In the genomic region with DNA sequence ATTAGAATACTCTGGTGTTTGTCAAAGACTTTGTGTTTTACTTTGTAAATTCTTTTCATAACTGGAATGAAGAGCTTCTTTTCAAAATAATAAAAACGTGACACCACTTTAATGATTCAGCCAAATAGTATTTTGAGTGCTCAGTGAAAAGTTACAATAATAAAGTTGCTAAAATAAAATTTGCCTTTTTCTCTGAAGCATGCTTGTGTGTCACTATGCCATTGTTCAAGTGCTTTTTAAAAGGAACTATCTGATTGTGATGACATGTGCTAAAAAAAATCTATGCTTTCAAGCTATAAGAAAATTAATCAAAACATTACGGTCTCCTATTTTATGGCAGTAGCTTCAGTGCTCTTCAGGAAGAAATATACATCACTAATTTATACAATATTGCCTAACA, we compare ENCODE assay signal across 33 cellular contexts.
"Had no signal": no experiment of that assay in that cellular context is flagged by ENCODE, and none has a peak within 500 bp of the region (broad histone marks: within the 10 kb centered on the region; RNA-seq: fewer than 3 reads in every experiment).

No MANE protein-coding gene starts in this region.

- H3K4me3 ChIP-seq: cardiac muscle cell, coronary artery, dorsolateral prefrontal cortex, ovary, sigmoid colon, thoracic aorta had no signal

- DNase-seq: activated CD4-positive, alpha-beta memory T cell treated with anti-CD3 and anti-CD28 coated beads, Interleukin-2, amount 10 ng/mL, durations not matched to agents 7 days and 5 days; activated CD4-positive, alpha-beta T cell treated with anti-CD3 and anti-CD28 coated beads, Interleukin-2, amount 10 ng/mL, durations not matched to agents 24 days and 14 days; activated CD4-positive, CD25-positive, alpha-beta regulatory T cell treated with anti-CD3 and anti-CD28 coated beads, Interleukin-2, amount 50 U/mL, for 72 hours; activated naive CD8-positive, alpha-beta T cell treated with anti-CD3 and anti-CD28 coated beads, Interleukin-2, amount 50 U/mL, for 24 hours; activated T-cell treated with anti-CD3 and anti-CD28 coated beads, Interleukin-2, amount 50 U/mL, for 4 hours; dorsolateral prefrontal cortex; effector memory CD8-positive, alpha-beta T cell; head of caudate nucleus; hippocampal formation; left cardiac atrium; left ventricle myocardium superior; naive B cell; nephron progenitor cell; ovary; sigmoid colon; small intestine; stimulated activated CD4-positive, alpha-beta T cell treated with anti-CD3 and anti-CD28 coated beads, Interleukin-4, amount 100 ng/mL, for 24 hours; T-helper 2 cell; trophoblast cell had no signal

- H3K27me3 ChIP-seq: cardiac muscle cell, dorsolateral prefrontal cortex, neutrophil, ovary, sigmoid colon had no signal

- FAIRE-seq: endothelial cell of umbilical vein, keratinocyte, small intestine, urothelium cell line had no signal

- H3K4me3 Mint-ChIP-seq: activated CD4-positive, alpha-beta memory T cell treated with anti-CD3 and anti-CD28 coated beads, Interleukin-2, amount 10 ng/mL, durations not matched to agents 7 days and 5 days; activated CD4-positive, alpha-beta T cell treated with anti-CD3 and anti-CD28 coated beads, Interleukin-2, amount 10 ng/mL, durations not matched to agents 24 days and 14 days; activated naive CD4-positive, alpha-beta T cell treated with anti-CD3 and anti-CD28 coated beads, Interleukin-2, amount 50 U/mL, for 24 hours; activated naive CD8-positive, alpha-beta T cell treated with anti-CD3 and anti-CD28 coated beads, Interleukin-2, amount 50 U/mL, for 24 hours; activated T-cell treated with anti-CD3 and anti-CD28 coated beads, Interleukin-2, amount 50 U/mL, for 4 hours; brain; effector memory CD8-positive, alpha-beta T cell; naive B cell; nephron progenitor cell; stimulated activated effector memory CD8-positive, alpha-beta T cell treated with anti-CD3 and anti-CD28 coated beads, Interleukin-12 subunit alpha, Interleukin-12 subunit beta, amount 100 ng/mL, for 72 hours; stimulated activated naive CD8-positive, alpha-beta T cell treated with anti-CD3 and anti-CD28 coated beads, Interleukin-15, Interleukin-2, amounts not matched to agents 100 ng/mL and 50 ng/mL, for 24 hours had no signal

- H3K4me1 Mint-ChIP-seq: activated CD4-positive, alpha-beta memory T cell treated with anti-CD3 and anti-CD28 coated beads, Interleukin-2, amount 10 ng/mL, durations not matched to agents 7 days and 5 days; activated CD4-positive, alpha-beta T cell treated with anti-CD3 and anti-CD28 coated beads, Interleukin-2, amount 10 ng/mL, durations not matched to agents 24 days and 14 days; activated naive CD4-positive, alpha-beta T cell treated with anti-CD3 and anti-CD28 coated beads, Interleukin-2, amount 50 U/mL, for 24 hours; activated naive CD8-positive, alpha-beta T cell treated with anti-CD3 and anti-CD28 coated beads, Interleukin-2, amount 50 U/mL, for 24 hours; stimulated activated effector memory CD8-positive, alpha-beta T cell treated with anti-CD3 and anti-CD28 coated beads, Interleukin-12 subunit alpha, Interleukin-12 subunit beta, amount 100 ng/mL, for 72 hours had no signal

- H3K9me3 Mint-ChIP-seq: activated CD4-positive, alpha-beta memory T cell treated with anti-CD3 and anti-CD28 coated beads, Interleukin-2, amount 10 ng/mL, durations not matched to agents 7 days and 5 days; activated CD4-positive, alpha-beta T cell treated with anti-CD3 and anti-CD28 coated beads, Interleukin-2, amount 10 ng/mL, durations not matched to agents 24 days and 14 days; activated naive CD4-positive, alpha-beta T cell treated with anti-CD3 and anti-CD28 coated beads, Interleukin-2, amount 50 U/mL, for 24 hours; activated naive CD8-positive, alpha-beta T cell treated with anti-CD3 and anti-CD28 coated beads, Interleukin-2, amount 50 U/mL, for 24 hours; activated T-cell treated with anti-CD3 and anti-CD28 coated beads, Interleukin-2, amount 50 U/mL, for 4 hours; activated T-helper 2 cell treated with anti-CD3 and anti-CD28 coated beads, Interferon-gamma antibody, Interleukin-2, Interleukin-4, amounts not matched to agents 10 μg/mL and 5 μg/mL and 100 μg/mL, durations not matched to agents 14 hours and 24 hours and 36 hours; brain; effector memory CD8-positive, alpha-beta T cell; naive B cell; nephron progenitor cell; stimulated activated effector memory CD8-positive, alpha-beta T cell treated with anti-CD3 and anti-CD28 coated beads, Interleukin-12 subunit alpha, Interleukin-12 subunit beta, amount 100 ng/mL, for 72 hours; stimulated activated naive CD8-positive, alpha-beta T cell treated with anti-CD3 and anti-CD28 coated beads, Interleukin-15, Interleukin-2, amounts not matched to agents 100 ng/mL and 50 ng/mL, for 24 hours had no signal

- H3K27ac Mint-ChIP-seq: activated CD4-positive, alpha-beta memory T cell treated with anti-CD3 and anti-CD28 coated beads, Interleukin-2, amount 10 ng/mL, durations not matched to agents 7 days and 5 days; activated CD4-positive, alpha-beta T cell treated with anti-CD3 and anti-CD28 coated beads, Interleukin-2, amount 10 ng/mL, durations not matched to agents 24 days and 14 days; activated naive CD4-positive, alpha-beta T cell treated with anti-CD3 and anti-CD28 coated beads, Interleukin-2, amount 50 U/mL, for 24 hours; activated naive CD8-positive, alpha-beta T cell treated with anti-CD3 and anti-CD28 coated beads, Interleukin-2, amount 50 U/mL, for 24 hours; activated T-helper 2 cell treated with anti-CD3 and anti-CD28 coated beads, Interferon-gamma antibody, Interleukin-2, Interleukin-4, amounts not matched to agents 10 μg/mL and 5 μg/mL and 100 μg/mL, durations not matched to agents 14 hours and 24 hours and 36 hours; brain; effector memory CD8-positive, alpha-beta T cell; naive B cell; progenitor cell of endocrine pancreas; stimulated activated effector memory CD8-positive, alpha-beta T cell treated with anti-CD3 and anti-CD28 coated beads, Interleukin-12 subunit alpha, Interleukin-12 subunit beta, amount 100 ng/mL, for 72 hours; stimulated activated naive CD8-positive, alpha-beta T cell treated with anti-CD3 and anti-CD28 coated beads, Interleukin-15, Interleukin-2, amounts not matched to agents 100 ng/mL and 50 ng/mL, for 24 hours had no signal

- ATAC-seq: activated naive CD8-positive, alpha-beta T cell treated with anti-CD3 and anti-CD28 coated beads, Interleukin-2, amount 50 U/mL, for 24 hours; activated T-cell treated with anti-CD3 and anti-CD28 coated beads, Interleukin-2, amount 50 U/mL, for 4 hours; effector memory CD8-positive, alpha-beta T cell; esophagus mucosa; left cardiac atrium; left ventricle myocardium superior; stimulated activated effector memory CD8-positive, alpha-beta T cell treated with anti-CD3 and anti-CD28 coated beads, Interleukin-12 subunit alpha, Interleukin-12 subunit beta, amount 100 ng/mL, for 72 hours had no signal

- H3K36me3 Mint-ChIP-seq: activated naive CD4-positive, alpha-beta T cell treated with anti-CD3 and anti-CD28 coated beads, Interleukin-2, amount 50 U/mL, for 24 hours; brain; naive B cell; stimulated activated effector memory CD8-positive, alpha-beta T cell treated with anti-CD3 and anti-CD28 coated beads, Interleukin-12 subunit alpha, Interleukin-12 subunit beta, amount 100 ng/mL, for 72 hours had no signal

- H3K27me3 Mint-ChIP-seq: activated CD4-positive, alpha-beta memory T cell treated with anti-CD3 and anti-CD28 coated beads, Interleukin-2, amount 10 ng/mL, durations not matched to agents 7 days and 5 days; activated CD4-positive, alpha-beta T cell treated with anti-CD3 and anti-CD28 coated beads, Interleukin-2, amount 10 ng/mL, durations not matched to agents 24 days and 14 days; effector memory CD8-positive, alpha-beta T cell; naive B cell; progenitor cell of endocrine pancreas; stimulated activated naive CD8-positive, alpha-beta T cell treated with anti-CD3 and anti-CD28 coated beads, Interleukin-15, Interleukin-2, amounts not matched to agents 100 ng/mL and 50 ng/mL, for 24 hours had no signal

- H3K9me3 ChIP-seq: neutrophil, ovary, sigmoid colon, thoracic aorta had no signal

- H3K36me3 ChIP-seq: cardiac muscle cell, neutrophil, ovary, sigmoid colon, thoracic aorta had no signal

- H3K27ac ChIP-seq: cardiac muscle cell, coronary artery, dorsolateral prefrontal cortex, neutrophil, ovary, sigmoid colon, thoracic aorta had no signal
